ENCODE assay signal across 8 cellular contexts in genomic region chr21:46226920-46227599, GRCh38. TPM values are rescaled to one million over a fixed set of nuclear protein-coding genes. Genes with fewer than 3 reads are reported as not detected.
DNase-seq lines count a peak whose midpoint lies in the region; ATAC-seq, FAIRE-seq and TF ChIP-seq lines count a peak whose summit lies in the region.

No MANE protein-coding gene starts in this region.

- H3K4me1 ChIP-seq in Caco-2 (peaks cover 32% of the 10 kb centered on the region), keratinocyte (ENCODE audit: control insufficient read depth, extremely low read depth, insufficient read depth, low read length) (peaks cover 23% of the 10 kb centered on the region)

- peak overlapping the region; percentile 93 for H3K4me3 Mint-ChIP-seq in Caco-2 (ENCODE audit: unreplicated experiment)

- intact Hi-C loops in Caco-2 (cut with micrococcal nuclease; ENCODE audit: unreplicated experiment) = loop anchor here (5.0 to 10.0 kb wide), 2 partner anchors 82 to 95 kb away; partner anchors contain the start of genes C21orf58 and PCNT

- CTCF ChIA-PET in Caco-2 (lab: Charles Lee) = interaction anchor here (0.6 to 0.8 kb wide), 2 partner anchors 84 to 98 kb away, joined by 3 to 4 read pairs; no protein-coding TSS in a partner anchor

- H3K36me3 ChIP-seq in Caco-2 (ENCODE audit: control insufficient read depth, insufficient read depth, low read length) (no peaks in the 10 kb centered on the region; the same call in 1 of the 2 replicates), keratinocyte (ENCODE audit: control insufficient read depth in 2 of 2, extremely low read depth in 1 of 2, insufficient read depth in 2 of 2, low read length in 2 of 2) (peaks cover 13 to 23% of the 10 kb centered on the region in 2 experiments)

- peak overlapping the region; percentile 92 for H3K4me2 ChIP-seq in keratinocyte (ENCODE audit: control insufficient read depth, extremely low read depth, insufficient read depth, low read depth, low read length)

- no peaks in the 10 kb centered on the region for H3K9me3 Mint-ChIP-seq in Caco-2 (ENCODE audit: unreplicated experiment)

- H3K27me3 ChIP-seq in Caco-2 (replicated peaks; ENCODE audit: control insufficient read depth, insufficient read depth, low read length) (no peaks in the 10 kb centered on the region), keratinocyte (ENCODE audit: control insufficient read depth, extremely low read depth, insufficient read depth, low read length) (no peaks in the 10 kb centered on the region)

- no TSS peak for BruUV-seq in Caco-2 (replicated peaks; lab: Mats Ljungman, UMichigan)

- H3K4me1 Mint-ChIP-seq in Caco-2 (ENCODE audit: low read depth, unreplicated experiment) = peaks cover 33% of the 10 kb centered on the region

- no peaks in the 10 kb centered on the region for H3K9me3 ChIP-seq in Caco-2
- no peaks in the 10 kb centered on the region for H3K9me3 ChIP-seq in keratinocyte (ENCODE audit: control insufficient read depth, low read depth, low read length)

- H2AFZ ChIP-seq in keratinocyte (ENCODE audit: control insufficient read depth, low read length) = no peak overlapping the region

- H3K79me2 ChIP-seq in keratinocyte (ENCODE audit: control insufficient read depth, insufficient read depth, low read length) = peaks cover 73% of the 10 kb centered on the region

- H4K20me1 ChIP-seq in keratinocyte (ENCODE audit: control insufficient read depth, extremely low read depth, insufficient read depth, low read length) = peaks cover 28% of the 10 kb centered on the region

- peak overlapping the region; percentile 92 for H3K27ac ChIP-seq in keratinocyte (ENCODE audit: control insufficient read depth, insufficient read depth, low read length)
- H3K27ac ChIP-seq in temporal lobe (ENCODE audit: low read depth, low read length) = peak overlapping the region; percentile 89

- H3K4me3 ChIP-seq in Caco-2 (ENCODE audit: low read depth, low read length) = peak overlapping the region; percentile 97
- peak overlapping the region; percentile 86 to 99 (median 88) for H3K4me3 ChIP-seq in keratinocyte (ENCODE audit: control insufficient read depth in 2 of 3, extremely low read depth in 1 of 3, insufficient read depth in 2 of 3, low read depth in 1 of 3, low read length in 3 of 3)

- POLR2A ChIA-PET in Caco-2 (lab: Charles Lee) = no interaction called here

- dilution Hi-C loops in keratinocyte (cut with MboI; ENCODE audit: extremely low pct_ligation_motif_present, low sequenced_read_pairs) = no loop called here

- H3K36me3 Mint-ChIP-seq in Caco-2 (ENCODE audit: insufficient read depth, unreplicated experiment) = peaks cover 64% of the 10 kb centered on the region

- H3K27ac Mint-ChIP-seq in Caco-2 (ENCODE audit: unreplicated experiment) = peak overlapping the region; percentile 99

- H3K27me3 Mint-ChIP-seq in Caco-2 (ENCODE audit: insufficient read depth, unreplicated experiment) = no peaks in the 10 kb centered on the region

- TF ChIP-seq CTCF in Caco-2 (IDR thresholded peaks at IDR 0.05; ENCODE audit: insufficient read depth in 1 of 2, low read depth in 1 of 2, low read length in 1 of 2, severe bottlenecking in 1 of 2, unreplicated experiment in 1 of 2) = no peak
- no peak for TF ChIP-seq CTCF in keratinocyte (optimal IDR thresholded peaks at IDR 0.05 in 1 of 3, IDR thresholded peaks at IDR 0.05 in 1 of 3, conservative IDR thresholded peaks at IDR 0.05 in 1 of 3; ENCODE audit: extremely low read depth in 1 of 3, insufficient read depth in 2 of 3, low read length in 3 of 3)

- H3K9ac ChIP-seq in keratinocyte (ENCODE audit: control insufficient read depth, extremely low read depth, insufficient read depth, low read length) = peak overlapping the region; percentile 90

- H3K9me1 ChIP-seq in keratinocyte (ENCODE audit: control insufficient read depth, extremely low read depth, insufficient read depth, low read length) = peaks cover 4% of the 10 kb centered on the region

- DNase-seq in Caco-2 (no peak), HT-29 (ENCODE audit: low spot score) (peak; percentile 7), amniotic stem cell (lab: John Stamatoyannopoulos, UW) (peak; percentile 9), keratinocyte (ENCODE audit: low read depth, low spot score) (no peak)

- peak; percentile 32 for FAIRE-seq in keratinocyte (lab: Jason Lieb, UNC)

- ATAC-seq in GM21717 (IDR thresholded peaks at IDR 0.05; ENCODE audit: unreplicated experiment) (no peak), HG03460 (IDR thresholded peaks at IDR 0.05; ENCODE audit: unreplicated experiment) (no peak), GM21526 (IDR thresholded peaks at IDR 0.05; ENCODE audit: low FRiP score, unreplicated experiment) (no peak)

RNA-seq across cellular contexts. Expression of gene LSS, which starts 1.5 kb away (rescaled TPM):
- total RNA-seq in Caco-2 (2022) (121 and 127 TPM in 2 replicates), temporal lobe (41.1 TPM)
- total RNA-seq in HT-29 (2014; rRNA removed; shearing (Covaris generic)) = 95.6 and 109 TPM in 2 replicates
- 105 to 136 TPM (median 134 TPM) in 3 replicates for polyA plus RNA-seq in keratinocyte
- polyA plus RNA-seq in keratinocyte (2011; ENCODE audit: low read depth) = 27.6 TPM
- polyA plus RNA-seq in keratinocyte (2011; cell fraction: cytosol; rRNA removed) = 64.0 and 96.8 TPM in 2 replicates
- polyA plus RNA-seq in keratinocyte (2011; cell fraction: nucleus; rRNA removed) = 299 and 368 TPM in 2 replicates
- 27.2 and 156 TPM in 2 replicates for polyA plus RNA-seq in keratinocyte (2012; ENCODE audit: low replicate concordance)
- polyA minus RNA-seq in keratinocyte = 220 to 321 TPM (median 313 TPM) in 3 replicates
- polyA minus RNA-seq in keratinocyte (2011; cell fraction: cytosol; rRNA and poly(A)+ RNA removed) = 126 TPM
- 158 and 181 TPM in 2 replicates for polyA minus RNA-seq in keratinocyte (2011; cell fraction: nucleus; rRNA and poly(A)+ RNA removed)

RNA-seq across cellular contexts. Expression of gene SPATC1L, which starts 42.8 kb away (rescaled TPM):
- total RNA-seq in Caco-2 (2022) (3.1 and 4.6 TPM in 2 replicates), temporal lobe (6.1 TPM)
- total RNA-seq in HT-29 (2014; rRNA removed; shearing (Covaris generic)) = 8.3 and 12.7 TPM in 2 replicates
- polyA plus RNA-seq in keratinocyte = 0.79 to 4.5 TPM (median 1.3 TPM) in 3 replicates
- 1.5 TPM for polyA plus RNA-seq in keratinocyte (2011; ENCODE audit: low read depth)
- polyA plus RNA-seq in keratinocyte (2011; cell fraction: cytosol; rRNA removed) = 2.9 and 10.0 TPM in 2 replicates
- 2.3 and 4.9 TPM in 2 replicates for polyA plus RNA-seq in keratinocyte (2011; cell fraction: nucleus; rRNA removed)
- 5.4 and 11.4 TPM in 2 replicates for polyA plus RNA-seq in keratinocyte (2012; ENCODE audit: low replicate concordance)
- 1.5 to 12.2 TPM (median 1.5 TPM) in 3 replicates for polyA minus RNA-seq in keratinocyte
- polyA minus RNA-seq in keratinocyte (2011; cell fraction: cytosol; rRNA and poly(A)+ RNA removed) = 6.9 TPM
- 1.7 and 1.8 TPM in 2 replicates for polyA minus RNA-seq in keratinocyte (2011; cell fraction: nucleus; rRNA and poly(A)+ RNA removed)

RNA-seq across cellular contexts. Expression of gene MCM3AP, which starts 58.4 kb away (rescaled TPM):
- 88.1 and 102 TPM in 2 replicates for total RNA-seq in Caco-2 (2022)
- 75.9 and 115 TPM in 2 replicates for total RNA-seq in HT-29 (2014; rRNA removed; shearing (Covaris generic))
- polyA plus RNA-seq in keratinocyte = 27.9 to 42.3 TPM (median 34.3 TPM) in 3 replicates
- 26.0 TPM for polyA plus RNA-seq in keratinocyte (2011; ENCODE audit: low read depth)
- polyA plus RNA-seq in keratinocyte (2011; cell fraction: cytosol; rRNA removed) = 22.9 and 23.0 TPM in 2 replicates
- polyA plus RNA-seq in keratinocyte (2011; cell fraction: nucleus; rRNA removed) = 99.9 and 107 TPM in 2 replicates
- 28.9 and 40.9 TPM in 2 replicates for polyA plus RNA-seq in keratinocyte (2012; ENCODE audit: low replicate concordance)
- 37.0 to 46.2 TPM (median 43.8 TPM) in 3 replicates for polyA minus RNA-seq in keratinocyte
- 85.8 TPM for polyA minus RNA-seq in keratinocyte (2011; cell fraction: cytosol; rRNA and poly(A)+ RNA removed)
- 102 and 185 TPM in 2 replicates for polyA minus RNA-seq in keratinocyte (2011; cell fraction: nucleus; rRNA and poly(A)+ RNA removed)
- 61.0 TPM for total RNA-seq in temporal lobe

RNA-seq across cellular contexts. Expression of gene YBEY, which starts 59.1 kb away (rescaled TPM):
- total RNA-seq in Caco-2 (2022) = 10.6 and 11.5 TPM in 2 replicates
- total RNA-seq in HT-29 (2014; rRNA removed; shearing (Covaris generic)) = 9.4 and 10.5 TPM in 2 replicates
- 16.2 to 23.5 TPM (median 20.8 TPM) in 3 replicates for polyA plus RNA-seq in keratinocyte
- polyA plus RNA-seq in keratinocyte (2011; ENCODE audit: low read depth) = 15.4 TPM
- 26.7 and 33.2 TPM in 2 replicates for polyA plus RNA-seq in keratinocyte (2011; cell fraction: cytosol; rRNA removed)
- 17.2 and 19.1 TPM in 2 replicates for polyA plus RNA-seq in keratinocyte (2011; cell fraction: nucleus; rRNA removed)
- polyA plus RNA-seq in keratinocyte (2012; ENCODE audit: low replicate concordance) = 13.9 and 22.3 TPM in 2 replicates
- polyA minus RNA-seq in keratinocyte = 7.3 to 10.8 TPM (median 10.8 TPM) in 3 replicates
- polyA minus RNA-seq in keratinocyte (2011; cell fraction: cytosol; rRNA and poly(A)+ RNA removed) = 7.7 TPM
- polyA minus RNA-seq in keratinocyte (2011; cell fraction: nucleus; rRNA and poly(A)+ RNA removed) = 3.8 and 5.0 TPM in 2 replicates
- 11.3 TPM for total RNA-seq in temporal lobe

Comparison
In these comparisons a context has a peak if more than half of its experiments do, and no peak if none do; other contexts are left out.
1. DNase-seq: peak in HT-29 (single experiment) and amniotic stem cell (single experiment); none in Caco-2 (0 of 2) and keratinocyte (single experiment).